In genomic region chr18:34880882-34881852, GRCh38 we compare ENCODE assay signal across 13 cellular contexts.
A peak's percentile ranks its signal among the peaks of the same experiment; 100 is the strongest.
DNase-seq lines count a peak whose midpoint lies in the region; ATAC-seq and TF ChIP-seq lines count a peak whose summit lies in the region.
"Had no signal": no experiment of that assay in that cellular context is flagged by ENCODE, and none has a peak within 500 bp of the region (broad histone marks: within the 10 kb centered on the region; RNA-seq: fewer than 3 reads in every experiment).

No MANE protein-coding gene starts in this region.

- H3K9ac ChIP-seq in liver (ENCODE audit: low read depth in 1 of 2, low read length in 2 of 2) = no peak overlapping the region
- H3K9ac ChIP-seq: BLaER1 had no signal

- ATAC-seq in Right ventricle myocardium inferior (peak; percentile 78), GM18517 (IDR thresholded peaks at IDR 0.05; ENCODE audit: unreplicated experiment) (no peak)

- H3K4me3 Mint-ChIP-seq in chondrocyte (ENCODE audit: unreplicated experiment) = no peak overlapping the region
- H3K4me3 Mint-ChIP-seq in CD14-positive monocyte = no peak overlapping the region

- H3K4me1 ChIP-seq in liver (ENCODE audit: control insufficient read depth in 4 of 4, insufficient read depth in 4 of 4, low read length in 3 of 4) = no peaks in the 10 kb centered on the region
- peaks cover 0 to 4% (median 0%) of the 10 kb centered on the region in 4 donors for H3K4me1 ChIP-seq in tibial nerve
- H3K4me1 ChIP-seq: BLaER1 had no signal

- H3K4me1 Mint-ChIP-seq in chondrocyte (ENCODE audit: low read depth) (peaks cover 21% of the 10 kb centered on the region), CD14-positive monocyte (peaks cover 2% of the 10 kb centered on the region)

- H3K9me3 ChIP-seq in liver (ENCODE audit: control insufficient read depth in 4 of 4, low read length in 3 of 4) (no peaks in the 10 kb centered on the region), tibial nerve (no peaks in the 10 kb centered on the region)
- H3K9me3 ChIP-seq: BLaER1 had no signal

- no peaks in the 10 kb centered on the region for H3K36me3 ChIP-seq in liver (ENCODE audit: control insufficient read depth in 4 of 4, insufficient read depth in 3 of 4, low read depth in 1 of 4, low read length in 3 of 4)
- H3K36me3 ChIP-seq in tibial nerve = peaks cover 0 to 13% (median 0%) of the 10 kb centered on the region in 3 donors
- H3K36me3 ChIP-seq: BLaER1, cardiac muscle cell had no signal

- intact Hi-C loops in Right ventricle myocardium inferior (cut with DNase I) (loop anchor here (5.0 to 10.0 kb wide), 2 partner anchors 96 to 264 kb away; no protein-coding TSS in a partner anchor), cardiac septum (cut with DNase I) (loop anchor here (5.0 kb wide), 1 partner anchor 96 kb away; no protein-coding TSS in a partner anchor), CD14-positive monocyte (cut with micrococcal nuclease) (no loop called here)

- peak; percentile 68 to 69 for TF ChIP-seq RAD21 in liver (IDR thresholded peaks at IDR 0.05)

- H3K4me3 ChIP-seq in liver (ENCODE audit: low read depth in 1 of 3, low read length in 3 of 3) = no peak overlapping the region
- H3K4me3 ChIP-seq in tibial nerve = no peak overlapping the region
- H3K4me3 ChIP-seq: BLaER1, cardiac muscle cell had no signal

- H3K9me3 Mint-ChIP-seq in chondrocyte (ENCODE audit: low read depth) = no peaks in the 10 kb centered on the region
- no peaks in the 10 kb centered on the region for H3K9me3 Mint-ChIP-seq in CD14-positive monocyte

- H3K27me3 ChIP-seq in liver (ENCODE audit: control insufficient read depth in 4 of 4, insufficient read depth in 4 of 4, low read length in 3 of 4) = no peaks in the 10 kb centered on the region
- no peaks in the 10 kb centered on the region for H3K27me3 ChIP-seq in tibial nerve
- H3K27me3 ChIP-seq: BLaER1, cardiac muscle cell had no signal

- TF ChIP-seq POLR2A in tibial nerve (IDR thresholded peaks at IDR 0.05) = no peak

- peak; percentile 81 for TF ChIP-seq CTCF in chondrocyte (IDR thresholded peaks at IDR 0.05)
- TF ChIP-seq CTCF in liver (IDR thresholded peaks at IDR 0.05; ENCODE audit: low read depth, low read length, missing input control) = peak; percentile 16
- TF ChIP-seq CTCF in CD14-positive monocyte (IDR thresholded peaks at IDR 0.05) = no peak
- TF ChIP-seq CTCF in tibial nerve (IDR thresholded peaks at IDR 0.05) = no peak

- no peaks in the 10 kb centered on the region for H3K27me3 Mint-ChIP-seq in chondrocyte (ENCODE audit: low read depth)
- no peaks in the 10 kb centered on the region for H3K27me3 Mint-ChIP-seq in CD14-positive monocyte (ENCODE audit: low read depth in 3 of 3)

- TF ChIP-seq EP300 in tibial nerve (IDR thresholded peaks at IDR 0.05) = no peak

- peak overlapping the region; percentile 5 for H3K27ac Mint-ChIP-seq in chondrocyte (ENCODE audit: unreplicated experiment)
- H3K27ac Mint-ChIP-seq in CD14-positive monocyte = no peak overlapping the region

- DNase-seq in Right ventricle myocardium inferior (ENCODE audit: missing footprints) (no peak), cardiac septum (ENCODE audit: low spot score) (no peak), chondrocyte (ENCODE audit: low spot score) (no peak), CD14-positive monocyte (ENCODE audit: low spot score) (no peak), NCI-H226 (no peak), tibial nerve (ENCODE audit: low spot score in 2 of 2) (no peak)
- DNase-seq: activated CD4-positive, alpha-beta T cell treated with anti-CD3 and anti-CD28 coated beads, Interleukin-2, amount 50 U/mL, for 48 hours; KG1 had no signal

- H3K36me3 Mint-ChIP-seq in chondrocyte (ENCODE audit: low read depth) = no peaks in the 10 kb centered on the region
- no peaks in the 10 kb centered on the region for H3K36me3 Mint-ChIP-seq in CD14-positive monocyte

- H3K27ac ChIP-seq in liver (ENCODE audit: low read depth in 1 of 2, low read length in 2 of 2) (no peak overlapping the region), tibial nerve (peak overlapping the region in 1 of 4 donors; percentile 68)
- H3K27ac ChIP-seq: BLaER1, cardiac muscle cell, RWPE1 had no signal

- 76% methylated on average over 4 of the region's 4 CpGs for WGBS in liver
- WGBS in tibial nerve, 2 donors = 65 to 71% methylated on average over 4 of the region's 4 CpGs

TF ChIP-seq in liver, 16 proteins besides CTCF, POLR2A, EP300 and RAD21:
- no peak for TF ChIP-seq SP1 (IDR thresholded peaks at IDR 0.05)
- no peak for TF ChIP-seq TAF1 (conservative IDR thresholded peaks at IDR 0.05)
- TF ChIP-seq RXRA (IDR thresholded peaks at IDR 0.05) = no peak
- TF ChIP-seq ZBTB33 (IDR thresholded peaks at IDR 0.05) = no peak
- no peak for TF ChIP-seq JUND (IDR thresholded peaks at IDR 0.05)
- no peak for TF ChIP-seq FOXA2 (IDR thresholded peaks at IDR 0.05)
- TF ChIP-seq MAX (IDR thresholded peaks at IDR 0.05) = no peak
- TF ChIP-seq HNF4G (IDR thresholded peaks at IDR 0.05) = no peak
- no peak for TF ChIP-seq EGR1 (IDR thresholded peaks at IDR 0.05; ENCODE audit: low read depth in 2 of 2)
- no peak for TF ChIP-seq HNF4A (conservative IDR thresholded peaks at IDR 0.05)

Comparison
In these comparisons a context has a peak if more than half of its experiments do, and no peak if none do; other contexts are left out.
1. CTCF ChIP-seq: peak in chondrocyte (single experiment) and liver (single experiment); none in CD14-positive monocyte (single experiment) and tibial nerve (0 of 5).
2. intact Hi-C loops: an anchor here in Right ventricle myocardium inferior (5.0 to 10.0 kb wide) and cardiac septum (5.0 kb wide); none called in CD14-positive monocyte.